ENCODE assay signal across 7 cellular contexts in genomic region chr20:35616465-35617396, GRCh38. TPM values are rescaled to one million over a fixed set of nuclear protein-coding genes. Genes with fewer than 3 reads are reported as not detected.
A peak's percentile ranks its signal among the peaks of the same experiment; 100 is the strongest.
DNase-seq lines count a peak whose midpoint lies in the region; ATAC-seq, FAIRE-seq and TF ChIP-seq lines count a peak whose summit lies in the region.

No MANE protein-coding gene starts in this region.

- H3K9me3 ChIP-seq in HUES64 (ENCODE audit: insufficient read depth, low read depth, low read length) (no peaks in the 10 kb centered on the region), adipocyte (ENCODE audit: control insufficient read depth, low read length) (no peaks in the 10 kb centered on the region), heart left ventricle (no peaks in the 10 kb centered on the region), pancreas (no peaks in the 10 kb centered on the region)

- CTCF ChIA-PET in RWPE1 (lab: Yijun Ruan, JAX) = interaction anchor here (0.7 to 1.1 kb wide), 4 partner anchors 11 to 32 kb away, joined by 3 to 5 read pairs (median 4); no protein-coding TSS in a partner anchor

- intact Hi-C loops in heart left ventricle (cut with DNase I) = loop anchor here in 9 of 10 donors (1.0 to 10.0 kb wide), 8 partner anchors 46 to 152 kb away; partner anchors contain the start of genes CPNE1 (in 8 of the 9), RBM12 (in 8 of the 9), ERGIC3 (in 1 of the 9) and NFS1 (in 1 of the 9)
- intact Hi-C loops in pancreas (cut with DNase I) = no loop called here

- TF ChIP-seq POLR2A in heart left ventricle (IDR thresholded peaks at IDR 0.05) = peak in 1 of 2 donors; percentile 73

- H3K4me1 ChIP-seq in HUES64 (ENCODE audit: insufficient read depth, low read length) (peaks cover 7% of the 10 kb centered on the region; the same call in 1 of the 2 replicates), adipocyte (ENCODE audit: control insufficient read depth, insufficient read depth, low read length) (peaks cover 18% of the 10 kb centered on the region), heart left ventricle (peaks cover 3 to 42% (median 28%) of the 10 kb centered on the region in 12 donors), pancreas (peaks cover 3 to 10% (median 7%) of the 10 kb centered on the region in 3 donors)

- peak; percentile 87 for FAIRE-seq in pancreas (lab: Jason Lieb, UNC)

- peak overlapping the region; percentile 54; the same call in 1 of the 2 replicates for H3K9ac ChIP-seq in HUES64 (ENCODE audit: low read depth, low read length)
- H3K9ac ChIP-seq in adipocyte (ENCODE audit: low read length) = peak overlapping the region; percentile 56

- 5% methylated on average over 57 of the region's 57 CpGs for WGBS in HUES64
- WGBS in heart left ventricle, 4 donors = 3 to 5% (median 4%) methylated on average over 52 to 57 of the region's 57 CpGs
- WGBS in pancreas, 2 donors = 4% methylated on average over 57 of the region's 57 CpGs

- DNase-seq in GM12864 (ENCODE audit: low read depth) (peak; percentile 99), RWPE1 (ENCODE audit: low spot score) (peak; percentile 68), adipocyte (ENCODE audit: low read depth) (peak; percentile 90), heart left ventricle (peak; percentile 94 to 98 (median 98)), pancreas (peak; percentile 91 to 97 (median 92))

- H3K36me3 ChIP-seq in HUES64 (ENCODE audit: insufficient read depth, low read length) (peaks cover 1% of the 10 kb centered on the region; the same call in 1 of the 2 replicates), adipocyte (ENCODE audit: control insufficient read depth, insufficient read depth, low read length, severe bottlenecking) (no peaks in the 10 kb centered on the region), heart left ventricle (peaks cover 0 to 7% (median 0%) of the 10 kb centered on the region in 9 donors), pancreas (no peaks in the 10 kb centered on the region)

- peak; percentile 63 to 75 (median 74) for ATAC-seq in heart left ventricle
- ATAC-seq in pancreas = peak; percentile 71 to 82 (median 74)
- ATAC-seq in GM19452 (IDR thresholded peaks at IDR 0.05; ENCODE audit: unreplicated experiment) = no peak

- H3K27ac ChIP-seq in HUES64 (ENCODE audit: low read depth, low read length) = no peak overlapping the region
- H3K27ac ChIP-seq in RWPE1 = peak overlapping the region; percentile 88
- peak overlapping the region; percentile 15 to 97 (median 80) for H3K27ac ChIP-seq in heart left ventricle
- H3K27ac ChIP-seq in pancreas = peak overlapping the region; percentile 67 to 89 (median 80)

- H3K27me3 ChIP-seq in HUES64 (ENCODE audit: insufficient read depth, low read length) (peaks cover 11% of the 10 kb centered on the region), adipocyte (replicated peaks; ENCODE audit: control insufficient read depth, insufficient read depth, low read length) (no peaks in the 10 kb centered on the region), heart left ventricle (no peaks in the 10 kb centered on the region), pancreas (no peaks in the 10 kb centered on the region)

- H3K4me3 ChIP-seq in GM12864 (ENCODE audit: low read depth, low read length) = peak overlapping the region; percentile 74
- H3K4me3 ChIP-seq in HUES64 (ENCODE audit: low read length) = peak overlapping the region; percentile 66
- peak overlapping the region; percentile 72 for H3K4me3 ChIP-seq in adipocyte (ENCODE audit: low read length)
- peak overlapping the region; percentile 39 to 68 (median 65) for H3K4me3 ChIP-seq in heart left ventricle
- peak overlapping the region; percentile 12 to 53 (median 32) for H3K4me3 ChIP-seq in pancreas

- TF ChIP-seq CTCF in GM12864 (IDR thresholded peaks at IDR 0.05; ENCODE audit: low read depth, low read length, missing control alignments) = no peak
- no peak for TF ChIP-seq CTCF in RWPE1 (conservative IDR thresholded peaks at IDR 0.05; ENCODE audit: low read depth)
- no peak for TF ChIP-seq CTCF in heart left ventricle (IDR thresholded peaks at IDR 0.05)
- TF ChIP-seq CTCF in pancreas (IDR thresholded peaks at IDR 0.05) = no peak

- POLR2A ChIA-PET in RWPE1 (lab: Yijun Ruan, JAX; ENCODE audit: low non-redundant PET) = interaction anchor here (0.8 to 0.9 kb wide), 2 partner anchors 47 to 161 kb away, joined by 5 to 11 read pairs; partner anchors contain the start of gene CEP250

RNA-seq across cellular contexts. Expression of gene SPAG4, which starts 1.1 kb away (rescaled TPM):
- polyA plus RNA-seq in HUES64 (2013, experiment 1 of 2) = 2.0 TPM
- 4.2 TPM for polyA plus RNA-seq in HUES64 (2013, experiment 2 of 2)
- total RNA-seq in heart left ventricle = 1 to 10 TPM; 1.1 to 6.8 (median 4.5) TPM
- polyA plus RNA-seq in heart left ventricle = 1 to 10 TPM; 4.3 to 6.9 TPM
- total RNA-seq in pancreas = 10 to 100 TPM; 32.7 to 65.9 (median 38.2) TPM
- polyA plus RNA-seq in pancreas = 10 to 100 TPM; 32.2 to 51.3 TPM

RNA-seq across cellular contexts. Expression of gene CPNE1, which starts 48.0 kb away (rescaled TPM):
- polyA plus RNA-seq in HUES64 (2013, experiment 1 of 2) = 186 TPM
- 211 TPM for polyA plus RNA-seq in HUES64 (2013, experiment 2 of 2)
- total RNA-seq in heart left ventricle = 10 to 100 TPM; 25.7 to 75.6 (median 56.1) TPM
- polyA plus RNA-seq in heart left ventricle = 10 to 100 TPM; 37.8 to 55.4 TPM
- total RNA-seq in pancreas = 100 to 1,000 TPM in 1 of 6 donors, 10 to 100 TPM in 5; 59.7 to 100 (median 70.6) TPM
- polyA plus RNA-seq in pancreas = 100 to 1,000 TPM; 131 to 138 TPM

RNA-seq across cellular contexts. Expression of gene RBM12, which starts 48.0 kb away (rescaled TPM):
- 84.8 TPM for polyA plus RNA-seq in HUES64 (2013, experiment 1 of 2)
- 106 TPM for polyA plus RNA-seq in HUES64 (2013, experiment 2 of 2)
- total RNA-seq in heart left ventricle = 10 to 100 TPM; 15.8 to 61.7 (median 44.4) TPM
- 10 to 100 TPM in 1 of 2 donors, 1 to 10 TPM in 1; 7.4 to 26.4 TPM for polyA plus RNA-seq in heart left ventricle
- total RNA-seq in pancreas = 10 to 100 TPM; 21.0 to 46.7 (median 28.3) TPM
- 1 to 10 TPM; 6.2 to 9.7 TPM for polyA plus RNA-seq in pancreas

Comparison
In these comparisons a context has a peak if more than half of its experiments do, and no peak if none do; other contexts are left out.
1. RNA of gene SPAG4, which starts 1.1 kb away (total RNA-seq): 32.7 to 65.9 TPM in pancreas; 1.1 to 6.8 TPM in heart left ventricle; every median in the first group is over 4 times any median in the second.
2. intact Hi-C loops: an anchor here in heart left ventricle (1.0 to 10.0 kb wide); none called in pancreas.
3. Peak in every context shown above with its lines, with median percentiles within 50 percentile points of each other: DNase-seq and H3K4me3 ChIP-seq.